5 cellular contexts compared by ENCODE assay signal in the genomic region with DNA sequence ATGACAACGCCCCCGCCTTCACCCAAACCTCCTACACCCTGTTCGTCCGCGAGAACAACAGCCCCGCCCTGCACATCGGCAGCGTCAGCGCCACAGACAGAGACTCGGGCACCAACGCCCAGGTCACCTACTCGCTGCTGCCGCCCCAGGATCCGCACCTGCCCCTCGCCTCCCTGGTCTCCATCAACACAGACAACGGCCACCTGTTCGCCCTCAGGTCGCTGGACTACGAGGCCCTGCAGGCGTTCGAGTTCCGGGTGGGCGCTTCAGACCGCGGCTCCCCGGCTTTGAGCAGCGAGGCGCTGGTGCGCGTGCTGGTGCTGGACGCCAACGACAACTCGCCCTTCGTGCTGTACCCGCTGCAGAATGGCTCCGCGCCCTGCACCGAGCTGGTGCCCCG. TPM values are rescaled to one million over a fixed set of nuclear protein-coding genes. Genes with fewer than 3 reads are reported as not detected.
"Had no signal": no experiment of that assay in that cellular context is flagged by ENCODE, and none has a peak within 500 bp of the region (broad histone marks: within the 10 kb centered on the region; RNA-seq: fewer than 3 reads in every experiment).

No MANE protein-coding gene starts in this region.

RNA-seq across cellular contexts. Expression of a gene that starts 1.8 kb away (rescaled TPM):
- total RNA-seq: left lobe of liver; mononuclear cell; naive thymus-derived CD4-positive, alpha-beta T cell had no signal
- polyA plus RNA-seq: immature natural killer cell; keratinocyte; naive thymus-derived CD4-positive, alpha-beta T cell had no signal

RNA-seq across cellular contexts. Expression of a gene that starts 2.8 kb away (rescaled TPM):
- total RNA-seq: mononuclear cell had no signal
- polyA plus RNA-seq: immature natural killer cell; naive thymus-derived CD4-positive, alpha-beta T cell had no signal

RNA-seq across cellular contexts. Expression of a gene that starts 6.9 kb away (rescaled TPM):
- total RNA-seq: naive thymus-derived CD4-positive, alpha-beta T cell had no signal
- polyA plus RNA-seq: immature natural killer cell; keratinocyte; naive thymus-derived CD4-positive, alpha-beta T cell had no signal

RNA-seq across cellular contexts. Expression of a gene that starts 7.6 kb away (rescaled TPM):
- polyA plus RNA-seq: immature natural killer cell; keratinocyte; naive thymus-derived CD4-positive, alpha-beta T cell had no signal

RNA-seq across cellular contexts. Expression of a gene that starts 12.8 kb away (rescaled TPM):
- total RNA-seq: mononuclear cell had no signal
- polyA plus RNA-seq: immature natural killer cell; naive thymus-derived CD4-positive, alpha-beta T cell had no signal
